33 cellular contexts compared by ENCODE assay signal in the genomic region with DNA sequence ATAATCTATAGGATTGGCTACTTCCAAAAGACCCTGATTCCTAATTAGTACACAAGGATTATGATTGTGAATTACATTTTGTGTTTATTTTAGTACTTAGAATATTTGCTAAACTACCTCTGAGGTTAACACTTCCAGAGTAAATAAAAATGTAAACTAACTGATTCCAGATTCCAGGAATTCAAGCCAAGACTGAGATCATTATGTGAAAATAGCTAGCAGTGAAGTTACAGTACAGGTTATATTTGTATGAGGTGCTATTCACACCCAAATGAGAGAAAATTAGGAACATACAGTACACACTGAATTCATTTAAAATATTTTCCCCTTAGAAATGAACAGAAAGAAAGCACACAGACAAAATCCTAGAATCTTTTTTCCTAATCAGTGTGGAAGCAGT.
"Had no signal": no experiment of that assay in that cellular context is flagged by ENCODE, and none has a peak within 500 bp of the region (broad histone marks: within the 10 kb centered on the region; RNA-seq: fewer than 3 reads in every experiment).

No MANE protein-coding gene starts in this region.

- H3K27me3 Mint-ChIP-seq: dendritic cell treated with granulocyte-macrophage colony-stimulating factor and Interleukin-4, amounts not matched to agents 40 ng/mL and 50 ng/mL, for 4 days; naive B cell; progenitor cell of endocrine pancreas had no signal

- H3K27me3 ChIP-seq: brain microvascular endothelial cell, esophagus muscularis mucosa, gastrocnemius medialis, neutrophil, sigmoid colon, transverse colon had no signal

- H3K36me3 Mint-ChIP-seq: naive B cell; stimulated activated memory B cell treated with anti-CD40 and anti-IgM and Interleukin-4, amounts not matched to agents 10 μg/mL and 1 μg/mL and 100 μg/mL, for 72 hours had no signal

- H3K4me2 ChIP-seq: smooth muscle cell had no signal

- H3K4me3 ChIP-seq: esophagus muscularis mucosa, gastrocnemius medialis, sigmoid colon, smooth muscle cell, transverse colon had no signal

- H3K27ac ChIP-seq: brain microvascular endothelial cell, esophagus muscularis mucosa, gastrocnemius medialis, neutrophil, sigmoid colon, transverse colon, WERI-Rb-1 had no signal

- H3K4me1 Mint-ChIP-seq: mesothelial cell of epicardium; naive B cell; stimulated activated memory B cell treated with anti-CD40 and anti-IgM and Interleukin-4, amounts not matched to agents 10 μg/mL and 1 μg/mL and 100 μg/mL, for 72 hours; stimulated activated naive CD8-positive, alpha-beta T cell treated with anti-CD3 and anti-CD28 coated beads, Interleukin-15, amount 100 ng/mL, for 72 hours; T-helper 17 cell had no signal

- H3K27ac Mint-ChIP-seq: activated naive CD8-positive, alpha-beta T cell; dendritic cell treated with granulocyte-macrophage colony-stimulating factor and Interleukin-4, amounts not matched to agents 40 ng/mL and 50 ng/mL, for 4 days; mesothelial cell of epicardium; naive B cell; stimulated activated memory B cell treated with anti-CD40 and anti-IgM and Interleukin-4, amounts not matched to agents 10 μg/mL and 1 μg/mL and 100 μg/mL, for 72 hours; stimulated activated naive CD8-positive, alpha-beta T cell treated with anti-CD3 and anti-CD28 coated beads, Interleukin-15, amount 100 ng/mL, for 72 hours; T-helper 17 cell had no signal

- H3K9me3 ChIP-seq: esophagus muscularis mucosa, gastrocnemius medialis, neutrophil, sigmoid colon, transverse colon had no signal

- H3K9me3 Mint-ChIP-seq: dendritic cell treated with granulocyte-macrophage colony-stimulating factor and Interleukin-4, amounts not matched to agents 40 ng/mL and 50 ng/mL, for 4 days; naive B cell; stimulated activated memory B cell treated with anti-CD40 and anti-IgM and Interleukin-4, amounts not matched to agents 10 μg/mL and 1 μg/mL and 100 μg/mL, for 72 hours; stimulated activated naive CD8-positive, alpha-beta T cell treated with anti-CD3 and anti-CD28 coated beads, Interleukin-15, amount 100 ng/mL, for 72 hours had no signal

- DNase-seq: activated CD4-positive, alpha-beta T cell treated with anti-CD3 and anti-CD28 coated beads for 48 hours; activated CD4-positive, alpha-beta T cell treated with anti-CD3 and anti-CD28 coated beads, Interleukin-2, amount 50 U/mL, for 48 hours; activated CD8-positive, alpha-beta memory T cell treated with anti-CD3 and anti-CD28 coated beads for 24 hours; activated effector memory CD4-positive, alpha-beta T cell treated with Interleukin-2 at 50 U/mL for 16 hours; activated naive CD4-positive, alpha-beta T cell treated with Interleukin-2 at 50 U/mL for 16 hours; anterior cingulate cortex; brain microvascular endothelial cell; effector CD4-positive, alpha-beta T cell; gastrocnemius medialis; hippocampal formation; left cardiac atrium; naive B cell; nephron progenitor cell; retina; sigmoid colon; stimulated activated CD4-positive, alpha-beta T cell treated with anti-CD3 and anti-CD28 coated beads, Interleukin-1b, Interleukin-23, amount 100 ng/mL, for 48 hours; stimulated activated CD4-positive, alpha-beta T cell treated with anti-CD3 and anti-CD28 coated beads, Interleukin-4, amount 100 ng/mL, for 4 hours; stimulated activated CD8-positive, alpha-beta memory T cell treated with anti-CD3 and anti-CD28 coated beads, Interleukin-4, amount 100 ng/mL, for 48 hours; stimulated activated naive CD8-positive, alpha-beta T cell treated with anti-CD3 and anti-CD28 coated beads, Interleukin-15, amount 100 ng/mL, for 72 hours; substantia nigra; SW 1271; T-helper 17 cell; T1000; transverse colon; WERI-Rb-1 had no signal

- H3K4me3 Mint-ChIP-seq: activated naive CD8-positive, alpha-beta T cell; dendritic cell treated with granulocyte-macrophage colony-stimulating factor and Interleukin-4, amounts not matched to agents 40 ng/mL and 50 ng/mL, for 4 days; mesothelial cell of epicardium; naive B cell; nephron progenitor cell; stimulated activated memory B cell treated with anti-CD40 and anti-IgM and Interleukin-4, amounts not matched to agents 10 μg/mL and 1 μg/mL and 100 μg/mL, for 72 hours; stimulated activated naive CD8-positive, alpha-beta T cell treated with anti-CD3 and anti-CD28 coated beads, Interleukin-15, amount 100 ng/mL, for 72 hours; T-helper 17 cell had no signal

- H3K4me1 ChIP-seq: sigmoid colon, transverse colon had no signal

- H3K36me3 ChIP-seq: brain microvascular endothelial cell, esophagus muscularis mucosa, gastrocnemius medialis, neutrophil, sigmoid colon, transverse colon had no signal
